ENCODE assay signal across 18 cellular contexts in genomic region chr22:42427211-42427610, GRCh38. TPM values are rescaled to one million over a fixed set of nuclear protein-coding genes. Genes with fewer than 3 reads are reported as not detected.
"Had no signal": no experiment of that assay in that cellular context is flagged by ENCODE, and none has a peak within 500 bp of the region (broad histone marks: within the 10 kb centered on the region; RNA-seq: fewer than 3 reads in every experiment).

No MANE protein-coding gene starts in this region.

- H3K4me1 Mint-ChIP-seq: activated CD4-positive, alpha-beta T cell treated with anti-CD3 and anti-CD28 coated beads, Interleukin-2, amount 10 ng/mL, durations not matched to agents 24 days and 14 days; stimulated activated effector memory CD8-positive, alpha-beta T cell treated with anti-CD3 and anti-CD28 coated beads, Interleukin-12 subunit alpha, Interleukin-12 subunit beta, amount 100 ng/mL, for 72 hours had no signal

- H3K27ac Mint-ChIP-seq: activated CD4-positive, alpha-beta T cell treated with anti-CD3 and anti-CD28 coated beads, Interleukin-2, amount 10 ng/mL, durations not matched to agents 24 days and 14 days; activated CD8-positive, alpha-beta T cell treated with anti-CD3 and anti-CD28 coated beads, Interleukin-2, amount 10 ng/mL, durations not matched to agents 7 days and 5 days; activated naive CD8-positive, alpha-beta T cell; activated T-cell treated with anti-CD3 and anti-CD28 coated beads, Interleukin-2, amount 50 U/mL, for 72 hours; stimulated activated effector memory CD8-positive, alpha-beta T cell treated with anti-CD3 and anti-CD28 coated beads, Interleukin-12 subunit alpha, Interleukin-12 subunit beta, amount 100 ng/mL, for 72 hours; T-helper 2 cell treated with Interferon-gamma antibody and Interleukin-4, amounts not matched to agents 5 μg/mL and 100 μg/mL, for 36 hours had no signal

- H3K9me3 Mint-ChIP-seq: activated CD4-positive, alpha-beta T cell treated with anti-CD3 and anti-CD28 coated beads, Interleukin-2, amount 10 ng/mL, durations not matched to agents 24 days and 14 days; activated T-cell treated with anti-CD3 and anti-CD28 coated beads, Interleukin-2, amount 50 U/mL, for 72 hours; dendritic cell treated with granulocyte-macrophage colony-stimulating factor and Interleukin-4, amounts not matched to agents 40 ng/mL and 50 ng/mL, for 4 days; stimulated activated effector memory CD8-positive, alpha-beta T cell treated with anti-CD3 and anti-CD28 coated beads, Interleukin-12 subunit alpha, Interleukin-12 subunit beta, amount 100 ng/mL, for 72 hours; T-helper 2 cell treated with Interferon-gamma antibody and Interleukin-4, amounts not matched to agents 5 μg/mL and 100 μg/mL, for 36 hours had no signal

- H3K27me3 Mint-ChIP-seq: dendritic cell treated with granulocyte-macrophage colony-stimulating factor and Interleukin-4, amounts not matched to agents 40 ng/mL and 50 ng/mL, for 4 days had no signal

- H3K36me3 Mint-ChIP-seq: activated naive CD8-positive, alpha-beta T cell; stimulated activated effector memory CD8-positive, alpha-beta T cell treated with anti-CD3 and anti-CD28 coated beads, Interleukin-12 subunit alpha, Interleukin-12 subunit beta, amount 100 ng/mL, for 72 hours had no signal

- H3K27ac ChIP-seq: foreskin keratinocyte had no signal

- DNase-seq: activated CD4-positive, alpha-beta T cell treated with anti-CD3 and anti-CD28 coated beads, Interleukin-2, amount 10 ng/mL, durations not matched to agents 24 days and 14 days; activated CD4-positive, CD25-positive, alpha-beta regulatory T cell; activated CD8-positive, alpha-beta memory T cell treated with anti-CD3 and anti-CD28 coated beads, Interleukin-2, amount 50 U/mL, for 4 hours; activated CD8-positive, alpha-beta T cell treated with anti-CD3 and anti-CD28 coated beads, Interleukin-2, amount 10 ng/mL, durations not matched to agents 7 days and 5 days; activated gamma-delta T cell treated with Interleukin-2 at 50 U/mL for 16 hours; activated T-cell treated with anti-CD3 and anti-CD28 coated beads, Interleukin-2, amount 50 U/mL, for 72 hours; amniotic stem cell; cerebellar nuclear complex; effector memory CD4-positive, alpha-beta T cell; foreskin keratinocyte; islet precursor cell; posterior cingulate gyrus; retina had no signal

- H3K4me3 Mint-ChIP-seq: activated CD4-positive, alpha-beta T cell treated with anti-CD3 and anti-CD28 coated beads, Interleukin-2, amount 10 ng/mL, durations not matched to agents 24 days and 14 days; activated CD8-positive, alpha-beta T cell treated with anti-CD3 and anti-CD28 coated beads, Interleukin-2, amount 10 ng/mL, durations not matched to agents 7 days and 5 days; activated naive CD8-positive, alpha-beta T cell; activated T-cell treated with anti-CD3 and anti-CD28 coated beads, Interleukin-2, amount 50 U/mL, for 72 hours; dendritic cell treated with granulocyte-macrophage colony-stimulating factor and Interleukin-4, amounts not matched to agents 40 ng/mL and 50 ng/mL, for 4 days; stimulated activated effector memory CD8-positive, alpha-beta T cell treated with anti-CD3 and anti-CD28 coated beads, Interleukin-12 subunit alpha, Interleukin-12 subunit beta, amount 100 ng/mL, for 72 hours; T-helper 2 cell treated with Interferon-gamma antibody and Interleukin-4, amounts not matched to agents 5 μg/mL and 100 μg/mL, for 36 hours had no signal

- ATAC-seq: activated CD8-positive, alpha-beta T cell treated with anti-CD3 and anti-CD28 coated beads, Interleukin-2, amount 10 ng/mL, durations not matched to agents 7 days and 5 days; activated T-cell treated with anti-CD3 and anti-CD28 coated beads, Interleukin-2, amount 50 U/mL, for 72 hours; foreskin keratinocyte; stimulated activated effector memory CD8-positive, alpha-beta T cell treated with anti-CD3 and anti-CD28 coated beads, Interleukin-12 subunit alpha, Interleukin-12 subunit beta, amount 100 ng/mL, for 72 hours had no signal

- H3K4me3 ChIP-seq: lung had no signal

RNA-seq across cellular contexts. Expression of gene NFAM1, which starts 5.0 kb away (rescaled TPM):
- total RNA-seq: foreskin keratinocyte had no signal
- polyA plus RNA-seq: foreskin keratinocyte had no signal
